Comparison of ENCODE assay signal across 8 cellular contexts in the genomic region with DNA sequence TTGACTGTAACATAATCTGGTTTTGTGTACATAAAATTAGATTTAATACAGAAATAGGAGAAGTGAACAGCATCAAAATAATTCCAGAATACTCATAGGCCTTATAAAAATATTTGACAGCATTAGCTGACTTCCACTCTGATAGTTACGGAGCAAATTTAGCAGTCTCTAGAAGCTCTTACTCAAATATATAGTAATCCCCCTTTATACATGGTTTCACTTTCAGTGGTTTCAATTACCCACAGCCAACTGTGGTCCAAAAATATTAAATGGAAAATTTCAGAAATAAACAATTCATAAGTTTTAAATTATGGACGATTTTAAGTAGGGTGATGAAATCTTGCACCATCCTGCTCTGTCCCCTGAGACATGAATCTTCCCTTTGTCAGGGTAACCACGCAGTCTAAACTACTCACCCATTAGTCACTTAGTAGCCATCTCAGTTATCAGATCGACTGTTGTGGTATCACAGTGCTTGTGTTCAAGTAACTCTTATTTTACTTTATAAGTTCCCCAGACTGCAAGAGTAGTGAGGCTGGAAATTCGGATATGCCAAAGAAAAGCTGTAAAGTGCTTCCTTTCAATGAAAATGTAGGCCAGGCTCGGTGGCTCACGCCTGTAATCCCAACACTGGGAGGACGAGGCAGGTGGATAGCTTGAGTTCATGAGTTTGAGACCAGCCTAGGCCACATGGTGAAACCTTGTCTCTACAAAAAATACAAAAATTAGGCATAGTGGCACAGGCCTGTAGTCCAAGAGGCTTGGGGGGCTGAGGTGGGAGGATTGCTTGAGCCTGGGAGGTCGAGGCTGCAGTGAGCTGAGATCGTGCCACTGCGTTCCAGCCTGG. TPM values are rescaled to one million over a fixed set of nuclear protein-coding genes. Genes with fewer than 3 reads are reported as not detected.
DNase-seq lines count a peak whose midpoint lies in the region; ATAC-seq and TF ChIP-seq lines count a peak whose summit lies in the region.

No MANE protein-coding gene starts in this region.

- ATAC-seq in GM19463 (IDR thresholded peaks at IDR 0.05; ENCODE audit: unreplicated experiment) (peak; percentile 90), HG03575 (IDR thresholded peaks at IDR 0.05; ENCODE audit: extremely low read depth, insufficient number of reproducible peaks, low FRiP score, unreplicated experiment) (peak; percentile 83), HG02763 (IDR thresholded peaks at IDR 0.05; ENCODE audit: unreplicated experiment) (no peak), psoas muscle (no peak)

- no peaks in the 10 kb centered on the region for H3K9me3 ChIP-seq in psoas muscle

- no peaks in the 10 kb centered on the region for H3K27me3 ChIP-seq in psoas muscle (ENCODE audit: insufficient read depth in 3 of 3, low read length in 2 of 3)

- DNase-seq in AG20443 (ENCODE audit: low spot score) (peak; percentile 33), epithelial cell of esophagus (ENCODE audit: low read depth) (peak; percentile 74), HuH-7 (ENCODE audit: low spot score) (no peak), psoas muscle (no peak)
- no peak for DNase-seq in stimulated activated CD4-positive, alpha-beta T cell treated with anti-CD3 and anti-CD28 coated beads, Interleukin-1b, Interleukin-23, amount 100 ng/mL, for 48 hours

- 63 to 81% (median 77%) methylated on average over 11 of the region's 11 CpGs for WGBS in psoas muscle, 3 donors

- intact Hi-C loops in psoas muscle (cut with DNase I) = no loop called here

- no peak overlapping the region for H3K27ac ChIP-seq in psoas muscle

- no peak for TF ChIP-seq CTCF in epithelial cell of esophagus (IDR thresholded peaks at IDR 0.05; ENCODE audit: insufficient read depth, low read depth, low read length, missing control alignments)
- no peak for TF ChIP-seq CTCF in psoas muscle (IDR thresholded peaks at IDR 0.05)

- no peaks in the 10 kb centered on the region for H3K4me1 ChIP-seq in psoas muscle

- H3K36me3 ChIP-seq in psoas muscle (ENCODE audit: insufficient read depth in 1 of 2, low read depth in 1 of 2) = no peaks in the 10 kb centered on the region

- H3K4me3 ChIP-seq in epithelial cell of esophagus (ENCODE audit: low read length) (no peak overlapping the region), psoas muscle (no peak overlapping the region)

RNA-seq across cellular contexts. Expression of a gene that starts 17.2 kb away (rescaled TPM):
- under 1 TPM; 0.07 to 0.64 (median 0.16) TPM for total RNA-seq in psoas muscle
- polyA plus RNA-seq in psoas muscle = under 1 TPM in 2 of 3 donors, not detected in 1; 0.03 to 0.06 TPM

RNA-seq across cellular contexts. Expression of a gene that starts 23.5 kb away (rescaled TPM):
- total RNA-seq in psoas muscle = 1 to 10 TPM in 3 of 4 donors, under 1 TPM in 1; 0.82 to 2.4 (median 1.4) TPM
- 1 to 10 TPM in 1 of 3 donors, under 1 TPM in 2; 0.69 to 1.4 (median 0.76) TPM for polyA plus RNA-seq in psoas muscle

Comparison
In these comparisons a context has a peak if more than half of its experiments do, and no peak if none do; other contexts are left out.
1. DNase-seq: peak in AG20443 (single experiment) and epithelial cell of esophagus (single experiment); none in HuH-7 (single experiment), stimulated activated CD4-positive, alpha-beta T cell treated with anti-CD3 and anti-CD28 coated beads, Interleukin-1b, Interleukin-23, amount 100 ng/mL, for 48 hours (single experiment) and psoas muscle (0 of 2).
2. ATAC-seq: peak in GM19463 (single experiment) and HG03575 (single experiment); none in HG02763 (single experiment) and psoas muscle (0 of 4).